ENCODE assay signal across 17 cellular contexts in genomic region chr6:166929534-166930189, GRCh38. TPM values are rescaled to one million over a fixed set of nuclear protein-coding genes. Genes with fewer than 3 reads are reported as not detected.
A peak's percentile ranks its signal among the peaks of the same experiment; 100 is the strongest.
DNase-seq lines count a peak whose midpoint lies in the region; ATAC-seq and TF ChIP-seq lines count a peak whose summit lies in the region.
"Had no signal": no experiment of that assay in that cellular context is flagged by ENCODE, and none has a peak within 500 bp of the region (broad histone marks: within the 10 kb centered on the region; RNA-seq: fewer than 3 reads in every experiment).

No MANE protein-coding gene starts in this region.

- no peak for ATAC-seq in left cardiac atrium
- no peak for ATAC-seq in GM18861 (IDR thresholded peaks at IDR 0.05; ENCODE audit: unreplicated experiment)
- no peak for ATAC-seq in mucosa of descending colon
- ATAC-seq in HG03108 (IDR thresholded peaks at IDR 0.05; ENCODE audit: unreplicated experiment): no peak
- ATAC-seq: pancreas had no signal

- no peaks in the 10 kb centered on the region for H3K79me2 ChIP-seq in SU-DHL-6 (ENCODE audit: insufficient read depth, low read length)

- H3K9me3 ChIP-seq in right atrium auricular region: no peaks in the 10 kb centered on the region
- H3K9me3 ChIP-seq in SU-DHL-6 (ENCODE audit: insufficient read depth, low read length): no peaks in the 10 kb centered on the region
- no peaks in the 10 kb centered on the region for H3K9me3 ChIP-seq in mucosa of descending colon
- H3K9me3 ChIP-seq: pancreas had no signal

- peaks cover 9% of the 10 kb centered on the region for H3K36me3 ChIP-seq in right atrium auricular region
- no peaks in the 10 kb centered on the region for H3K36me3 ChIP-seq in SU-DHL-6 (ENCODE audit: low read length)
- H3K36me3 ChIP-seq in mucosa of descending colon (ENCODE audit: low read depth): no peaks in the 10 kb centered on the region

- H3K9ac ChIP-seq in SU-DHL-6 (ENCODE audit: low read length): no peak overlapping the region

- H3F3A ChIP-seq in SU-DHL-6 (ENCODE audit: insufficient read depth): no peaks in the 10 kb centered on the region

- H3K4me2 ChIP-seq in SU-DHL-6 (ENCODE audit: low read depth, low read length, poor library complexity, severe bottlenecking): peak overlapping the region; percentile 20

- peak overlapping the region; percentile 5 to 44 for H3K27ac ChIP-seq in right atrium auricular region
- H3K27ac ChIP-seq in SU-DHL-6 (ENCODE audit: low read depth, low read length): peak overlapping the region; percentile 29
- H3K27ac ChIP-seq: pancreas had no signal

- intact Hi-C loops in left cardiac atrium (cut with DNase I) (no loop called here), mucosa of descending colon (cut with DNase I, micrococcal nuclease) (no loop called here)

- H3K4me1 ChIP-seq in right atrium auricular region (no peaks in the 10 kb centered on the region), mucosa of descending colon (ENCODE audit: low read depth) (no peaks in the 10 kb centered on the region)
- H3K4me1 ChIP-seq: pancreas had no signal

- H3K27me3 ChIP-seq in right atrium auricular region (no peaks in the 10 kb centered on the region), SU-DHL-6 (ENCODE audit: low read length) (no peaks in the 10 kb centered on the region)
- H3K27me3 ChIP-seq: pancreas had no signal

- DNase-seq in right atrium auricular region (ENCODE audit: low spot score): no peak
- no peak for DNase-seq in left cardiac atrium
- peak; percentile 36 for DNase-seq in iPS-NIHi11 (ENCODE audit: low spot score)
- DNase-seq in NCI-H1694 treated with DMSO at 0.1 percent for 48 hours (lab: John Stamatoyannopoulos, UW): no peak
- DNase-seq in mucosa of descending colon: no peak
- DNase-seq: activated naive CD8-positive, alpha-beta T cell treated with anti-CD3 and anti-CD28 coated beads, Interleukin-2, amount 10 ng/mL, durations not matched to agents 7 days and 5 days; KG1; mesendoderm; NCI-H2029 treated with DMSO at 0.1 percent for 48 hours; NCI-H748 treated with DMSO at 0.1 percent for 48 hours; pancreas; SHP77 treated with DMSO at 0.1 percent for 48 hours; stimulated activated CD4-positive, alpha-beta T cell treated with anti-CD3 and anti-CD28 coated beads, Interleukin-15, amount 100 ng/mL, for 24 hours; trophoblast cell had no signal

- no peak for TF ChIP-seq CTCF in right atrium auricular region (IDR thresholded peaks at IDR 0.05)
- TF ChIP-seq CTCF in SU-DHL-6 (IDR thresholded peaks at IDR 0.05; ENCODE audit: insufficient read depth, low read length, poor library complexity, severe bottlenecking): no peak
- TF ChIP-seq CTCF in mucosa of descending colon (IDR thresholded peaks at IDR 0.05): no peak

- no peaks in the 10 kb centered on the region for H4K20me1 ChIP-seq in SU-DHL-6 (ENCODE audit: low read depth, low read length)

- H3K4me3 ChIP-seq in right atrium auricular region (no peak overlapping the region), SU-DHL-6 (ENCODE audit: insufficient read depth, low read length, poor library complexity, severe bottlenecking) (no peak overlapping the region), mucosa of descending colon (no peak overlapping the region)
- H3K4me3 ChIP-seq: pancreas had no signal

- H3K9me2 ChIP-seq in SU-DHL-6 (replicated peaks; ENCODE audit: insufficient read depth, low read length): no peaks in the 10 kb centered on the region

- H2AFZ ChIP-seq in SU-DHL-6 (ENCODE audit: low read depth, low read length, severe bottlenecking): peak overlapping the region; percentile 44

RNA-seq across cellular contexts. Expression of gene RNASET2, which starts 26.7 kb away (rescaled TPM):
- total RNA-seq in right atrium auricular region: 10 to 100 TPM; 24.2 to 33.1 TPM
- total RNA-seq in left cardiac atrium: 10 to 100 TPM; 18.3 to 27.9 TPM
- total RNA-seq in mucosa of descending colon: 100 to 1,000 TPM in 2 of 3 donors, 10 to 100 TPM in 1; 60.1 to 127 (median 109) TPM
